26 cellular contexts compared by ENCODE assay signal in the genomic region with DNA sequence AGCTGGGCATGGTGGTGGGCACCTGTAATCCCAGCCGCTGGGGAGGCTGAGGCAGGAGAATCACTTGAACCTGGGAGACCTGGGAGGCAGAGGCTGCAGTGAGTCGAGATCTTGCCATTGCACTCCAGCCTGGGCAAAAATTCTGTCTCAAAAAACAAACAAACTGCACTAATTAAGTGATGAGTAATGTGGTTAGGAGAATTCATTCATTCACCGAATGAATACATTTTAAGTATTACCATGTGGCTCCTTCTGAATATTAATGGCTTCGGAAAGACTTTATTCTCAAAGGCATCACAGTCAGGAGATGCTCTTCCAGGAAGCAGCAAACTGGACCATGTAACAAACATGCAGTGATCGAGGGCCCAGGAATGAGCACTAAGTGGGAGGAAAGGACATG. TPM values are rescaled to one million over a fixed set of nuclear protein-coding genes. Genes with fewer than 3 reads are reported as not detected.
"Had no signal": no experiment of that assay in that cellular context is flagged by ENCODE, and none has a peak within 500 bp of the region (broad histone marks: within the 10 kb centered on the region; RNA-seq: fewer than 3 reads in every experiment).

No MANE protein-coding gene starts in this region.

- H3K27me3 Mint-ChIP-seq: T-cell had no signal

- H3K27me3 ChIP-seq: brain microvascular endothelial cell, cardiac muscle cell had no signal

- H3K36me3 Mint-ChIP-seq: activated naive CD8-positive, alpha-beta T cell; T-cell had no signal

- H3K36me3 ChIP-seq: brain microvascular endothelial cell, cardiac muscle cell, WERI-Rb-1 had no signal

- H3K4me2 ChIP-seq: PC-9 had no signal

- H3K4me3 Mint-ChIP-seq: activated CD4-positive, alpha-beta memory T cell treated with anti-CD3 and anti-CD28 coated beads, Interleukin-2, amount 10 ng/mL, durations not matched to agents 7 days and 5 days; activated CD4-positive, alpha-beta T cell treated with anti-CD3 and anti-CD28 coated beads for 36 hours; activated naive CD4-positive, alpha-beta T cell treated with anti-CD3 and anti-CD28 coated beads for 36 hours; activated naive CD8-positive, alpha-beta T cell; activated T-helper 17 cell treated with anti-CD3 and anti-CD28 coated beads, Interleukin-2, amount 50 U/mL, for 72 hours; T-cell had no signal

- H2AFZ ChIP-seq: PC-9 had no signal

- H3K9me3 Mint-ChIP-seq: activated CD4-positive, alpha-beta memory T cell treated with anti-CD3 and anti-CD28 coated beads, Interleukin-2, amount 10 ng/mL, durations not matched to agents 7 days and 5 days; activated naive CD4-positive, alpha-beta T cell treated with anti-CD3 and anti-CD28 coated beads for 36 hours; activated T-helper 17 cell treated with anti-CD3 and anti-CD28 coated beads, Interleukin-2, amount 50 U/mL, for 72 hours; T-cell had no signal

- DNase-seq: activated CD4-positive, alpha-beta memory T cell treated with anti-CD3 and anti-CD28 coated beads, Interleukin-2, amount 10 ng/mL, durations not matched to agents 7 days and 5 days; activated CD4-positive, alpha-beta T cell treated with anti-CD3 and anti-CD28 coated beads for 36 hours; activated CD4-positive, alpha-beta T cell treated with anti-CD3 and anti-CD28 coated beads, Interleukin-2, amount 50 U/mL, for 1 hour; activated gamma-delta T cell; activated naive CD4-positive, alpha-beta T cell treated with anti-CD3 and anti-CD28 coated beads for 36 hours; activated T-cell treated with anti-CD3 and anti-CD28 coated beads for 4 hours; activated T-cell treated with anti-CD3 and anti-CD28 coated beads, Interleukin-2, amount 50 U/mL, for 48 hours; amygdala; brain microvascular endothelial cell; NCI-H1048; NCI-H146; NCI-H187 treated with DMSO at 0.1 percent for 48 hours; NCI-H2081 treated with DMSO at 0.1 percent for 48 hours; NCI-H446; NCI-H524; PC-9; T-cell; T-helper 2 cell; WERI-Rb-1 had no signal

- ATAC-seq: activated CD4-positive, alpha-beta T cell treated with anti-CD3 and anti-CD28 coated beads for 36 hours; activated T-helper 17 cell treated with anti-CD3 and anti-CD28 coated beads, Interleukin-2, amount 50 U/mL, for 72 hours; T-cell had no signal

- H3K27ac ChIP-seq: brain microvascular endothelial cell, cardiac muscle cell, PC-9, SK-N-MC, WERI-Rb-1 had no signal

- H3K4me3 ChIP-seq: cardiac muscle cell, PC-9, SK-N-MC had no signal

- H3K27ac Mint-ChIP-seq: activated CD4-positive, alpha-beta memory T cell treated with anti-CD3 and anti-CD28 coated beads, Interleukin-2, amount 10 ng/mL, durations not matched to agents 7 days and 5 days; activated CD4-positive, alpha-beta T cell treated with anti-CD3 and anti-CD28 coated beads for 36 hours; activated naive CD4-positive, alpha-beta T cell treated with anti-CD3 and anti-CD28 coated beads for 36 hours; activated naive CD8-positive, alpha-beta T cell; activated T-helper 17 cell treated with anti-CD3 and anti-CD28 coated beads, Interleukin-2, amount 50 U/mL, for 72 hours; T-cell had no signal

RNA-seq across cellular contexts. Expression of gene SPTSSB, which starts 23.6 kb away (rescaled TPM):
- total RNA-seq: activated CD4-positive, alpha-beta memory T cell treated with anti-CD3 and anti-CD28 coated beads, Interleukin-2, amount 10 ng/mL, durations not matched to agents 7 days and 5 days; activated CD4-positive, alpha-beta T cell treated with anti-CD3 and anti-CD28 coated beads for 36 hours; activated CD8-positive, alpha-beta memory T cell treated with anti-CD3 and anti-CD28 coated beads for 36 hours; activated naive CD4-positive, alpha-beta T cell treated with anti-CD3 and anti-CD28 coated beads for 36 hours; activated T-helper 17 cell treated with anti-CD3 and anti-CD28 coated beads, Interleukin-2, amount 50 U/mL, for 72 hours; cardiac muscle cell; LHCN-M2; M059J had no signal
